Comparison of ENCODE assay signal across 1 cellular context in the genomic region with DNA sequence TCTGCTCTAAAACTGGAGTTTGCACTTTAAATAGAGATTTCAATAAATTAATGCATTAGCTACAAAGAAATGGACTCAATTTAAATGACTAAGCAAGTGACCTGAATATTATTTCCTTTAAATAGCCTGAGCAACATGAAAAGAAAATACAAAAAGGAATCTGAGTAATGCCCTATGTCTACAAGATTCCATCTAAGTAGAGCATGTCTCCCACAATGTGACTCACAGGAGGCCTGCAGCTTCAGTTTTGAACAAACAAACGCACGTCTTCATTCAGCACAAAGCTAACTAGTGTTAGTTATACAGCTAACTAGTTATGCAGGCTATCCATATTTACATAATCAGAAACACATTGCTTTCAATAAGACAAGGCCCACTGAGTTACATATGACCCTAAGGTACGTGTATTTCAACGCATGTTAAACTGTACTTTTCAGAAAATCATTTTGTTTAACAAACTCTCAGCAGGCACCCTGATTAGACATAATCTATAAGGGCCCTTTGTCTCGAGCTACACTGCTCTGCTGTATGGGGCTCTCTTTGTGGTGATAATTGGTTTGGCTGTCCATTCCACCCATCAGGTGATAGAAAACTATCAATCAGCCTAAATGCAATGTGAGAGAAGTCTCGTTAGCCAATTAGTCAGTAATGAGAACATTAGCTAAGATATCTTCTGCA.
A peak's percentile ranks its signal among the peaks of the same experiment; 100 is the strongest.
TF ChIP-seq lines count a peak whose summit lies in the region.

No MANE protein-coding gene starts in this region.

TF ChIP-seq in SK-N-SH, 30 proteins besides CTCF, POLR2A, EP300 and RAD21 (continued from another document):
- TF ChIP-seq YY1 (IDR thresholded peaks at IDR 0.05; ENCODE audit: low read depth), result no peak
- no peak for TF ChIP-seq SIN3A (IDR thresholded peaks at IDR 0.05; ENCODE audit: borderline replicate concordance, low read depth, low read length)
- no peak for TF ChIP-seq NRF1 (IDR thresholded peaks at IDR 0.05; ENCODE audit: low read depth, low read length)
- peak; percentile 55 for TF ChIP-seq PBX3 (IDR thresholded peaks at IDR 0.05)
- TF ChIP-seq POLR2AphosphoS5 (IDR thresholded peaks at IDR 0.05; ENCODE audit: low read depth, low read length), result peak; percentile 29; the same call in 1 of the 2 replicates
- TF ChIP-seq FOXM1 (IDR thresholded peaks at IDR 0.05; ENCODE audit: low read depth), result no peak
- no peak for TF ChIP-seq TEAD4 (IDR thresholded peaks at IDR 0.05; ENCODE audit: borderline replicate concordance, insufficient read depth)
- peak; percentile 39; the same call in 1 of the 2 replicates for TF ChIP-seq NFIC (IDR thresholded peaks at IDR 0.05; ENCODE audit: borderline replicate concordance)
- TF ChIP-seq JUND (IDR thresholded peaks at IDR 0.05), result peak; percentile 65; the same call in 1 of the 2 replicates
- no peak for TF ChIP-seq EZH2phosphoT487 (IDR thresholded peaks at IDR 0.05; ENCODE audit: borderline replicate concordance, low read depth)
- TF ChIP-seq ELF1 (IDR thresholded peaks at IDR 0.05), result no peak
- no peak for TF ChIP-seq MXI1 (IDR thresholded peaks at IDR 0.05; ENCODE audit: low read depth, low read length)
- no peak for TF ChIP-seq USF1 (IDR thresholded peaks at IDR 0.05; ENCODE audit: borderline replicate concordance, low read depth)
- TF ChIP-seq CHD2 (IDR thresholded peaks at IDR 0.05; ENCODE audit: low read length, partially characterized antibody), result no peak
- peak; percentile 82 for TF ChIP-seq TCF12 (IDR thresholded peaks at IDR 0.05)
- no peak for TF ChIP-seq FOXJ3 (CRISPR knock-in tag; IDR thresholded peaks at IDR 0.05)
- TF ChIP-seq TAF1 (IDR thresholded peaks at IDR 0.05; ENCODE audit: borderline replicate concordance, low read depth, low read length), result peak; percentile 40; the same call in 1 of the 2 replicates
- peak; percentile 85 for TF ChIP-seq FOSL2 (IDR thresholded peaks at IDR 0.05; ENCODE audit: borderline replicate concordance, low read depth)
- TF ChIP-seq GABPA (IDR thresholded peaks at IDR 0.05; ENCODE audit: low read depth), result no peak
- no peak for TF ChIP-seq GATA2 (CRISPR knock-in tag; IDR thresholded peaks at IDR 0.05)
- peak; percentile 82 for TF ChIP-seq MEF2A (IDR thresholded peaks at IDR 0.05; ENCODE audit: borderline replicate concordance, low read depth)
- no peak for TF ChIP-seq USF2 (IDR thresholded peaks at IDR 0.05; ENCODE audit: borderline replicate concordance, low read depth, low read length)
- 0 out of 2 replicates have a peak, but pooled peaks have one; percentile 32 for TF ChIP-seq RXRA (IDR thresholded peaks at IDR 0.05; ENCODE audit: borderline replicate concordance, low read depth)
- TF ChIP-seq RCOR1 (IDR thresholded peaks at IDR 0.05; ENCODE audit: low read length), result no peak
- TF ChIP-seq RFX5 (IDR thresholded peaks at IDR 0.05; ENCODE audit: low read length), result no peak
